ENCODE assay signal across 1 cellular context in genomic region chr15:65791335-65792129, GRCh38.
A peak's percentile ranks its signal among the peaks of the same experiment; 100 is the strongest.
TF ChIP-seq lines count a peak whose summit lies in the region.

No MANE protein-coding gene starts in this region.

TF ChIP-seq in HepG2, 621 proteins besides CTCF, POLR2A, EP300 and RAD21 (continued from another document and continues in another):
- TF ChIP-seq FOXA1 (IDR thresholded peaks at IDR 0.05) (no peak), FOXA1 (CRISPR knock-in tag; IDR thresholded peaks at IDR 0.05) (no peak), ZNF451 (CRISPR knock-in tag; IDR thresholded peaks at IDR 0.05) (no peak), ZBTB39 (CRISPR knock-in tag; IDR thresholded peaks at IDR 0.05) (no peak), ZKSCAN8 (CRISPR knock-in tag; IDR thresholded peaks at IDR 0.05; ENCODE audit: borderline replicate concordance) (no peak), NFKBIZ (CRISPR knock-in tag; IDR thresholded peaks at IDR 0.05) (no peak), RXRB (CRISPR knock-in tag; IDR thresholded peaks at IDR 0.05; ENCODE audit: borderline replicate concordance) (no peak), ZNF879 (CRISPR knock-in tag; IDR thresholded peaks at IDR 0.05) (no peak), NFATC3 (CRISPR knock-in tag; IDR thresholded peaks at IDR 0.05) (no peak), ZNF512 (CRISPR knock-in tag; IDR thresholded peaks at IDR 0.05) (no peak), SIN3B (IDR thresholded peaks at IDR 0.05; ENCODE audit: low read length) (no peak), ZNF354B (CRISPR knock-in tag; IDR thresholded peaks at IDR 0.05) (no peak), KLF12 (CRISPR knock-in tag; IDR thresholded peaks at IDR 0.05; ENCODE audit: borderline replicate concordance) (no peak), EEA1 (CRISPR knock-in tag; IDR thresholded peaks at IDR 0.05; ENCODE audit: borderline replicate concordance) (0 out of 2 replicates have a peak, but pooled peaks have one; percentile 21), ZNF644 (CRISPR knock-in tag; IDR thresholded peaks at IDR 0.05; ENCODE audit: low read depth) (no peak), ZNF331 (CRISPR knock-in tag; IDR thresholded peaks at IDR 0.05) (no peak), RXRA (CRISPR knock-in tag; IDR thresholded peaks at IDR 0.05) (0 out of 2 replicates have a peak, but pooled peaks have one; percentile 50), ATF7-NPFF (CRISPR knock-in tag; IDR thresholded peaks at IDR 0.05; ENCODE audit: low read depth) (no peak), HDAC6 (IDR thresholded peaks at IDR 0.05; ENCODE audit: low read depth, low read length) (no peak), YEATS4 (CRISPR knock-in tag; IDR thresholded peaks at IDR 0.05; ENCODE audit: borderline replicate concordance) (no peak; the same call in 1 of the 2 replicates), ZNF33B (CRISPR knock-in tag; IDR thresholded peaks at IDR 0.05) (no peak), SMC3 (IDR thresholded peaks at IDR 0.05; ENCODE audit: low read length) (no peak), ATRX (CRISPR knock-in tag; IDR thresholded peaks at IDR 0.05; ENCODE audit: borderline replicate concordance) (no peak), HNRNPH1 (optimal IDR thresholded peaks at IDR 0.05; ENCODE audit: low read depth, low read length) (no peak), ZNF878 (CRISPR knock-in tag; IDR thresholded peaks at IDR 0.05) (no peak), SIN3A (IDR thresholded peaks at IDR 0.05; ENCODE audit: borderline replicate concordance, low read depth, low read length) (peak; percentile 63; the same call in 1 of the 2 replicates), REL (CRISPR knock-in tag; conservative IDR thresholded peaks at IDR 0.05) (no peak), FOXO1 (CRISPR knock-in tag; IDR thresholded peaks at IDR 0.05) (no peak), PAXIP1 (CRISPR knock-in tag; conservative IDR thresholded peaks at IDR 0.05) (peak; percentile 49; the same call in 1 of the 2 replicates), ZBTB34 (CRISPR knock-in tag; IDR thresholded peaks at IDR 0.05) (no peak), CBFB (CRISPR knock-in tag; IDR thresholded peaks at IDR 0.05) (no peak), ZNF329 (CRISPR knock-in tag; IDR thresholded peaks at IDR 0.05; ENCODE audit: low read depth) (no peak), HMGA1 (CRISPR knock-in tag; conservative IDR thresholded peaks at IDR 0.05) (no peak), CHD4 (IDR thresholded peaks at IDR 0.05; ENCODE audit: borderline replicate concordance, low read length) (no peak), UBTF (CRISPR knock-in tag; IDR thresholded peaks at IDR 0.05) (no peak; the same call in 1 of the 2 replicates), GRHL1 (CRISPR knock-in tag; conservative IDR thresholded peaks at IDR 0.05) (no peak), ZNF205 (CRISPR knock-in tag; IDR thresholded peaks at IDR 0.05) (no peak), ZNF136 (CRISPR knock-in tag; IDR thresholded peaks at IDR 0.05; ENCODE audit: low read depth) (no peak), CEBPB (IDR thresholded peaks at IDR 0.05; ENCODE audit: borderline replicate concordance, low read depth, low read length) (0 out of 2 replicates have a peak, but pooled peaks have one; percentile 8), ZNF280B (CRISPR knock-in tag; IDR thresholded peaks at IDR 0.05; ENCODE audit: borderline replicate concordance) (no peak), ZNF687 (CRISPR knock-in tag; IDR thresholded peaks at IDR 0.05) (peak; percentile 59), ZFAT (CRISPR knock-in tag; conservative IDR thresholded peaks at IDR 0.05) (no peak), ONECUT2 (CRISPR knock-in tag; IDR thresholded peaks at IDR 0.05) (no peak), HBP1 (CRISPR knock-in tag; IDR thresholded peaks at IDR 0.05; ENCODE audit: low read depth) (no peak)
